ENCODE assay signal across 15 cellular contexts in genomic region chr2:163655672-163656071, GRCh38.
"Had no signal": no experiment of that assay in that cellular context is flagged by ENCODE, and none has a peak within 500 bp of the region (broad histone marks: within the 10 kb centered on the region; RNA-seq: fewer than 3 reads in every experiment).

No MANE protein-coding gene starts in this region.

- H3K4me3 Mint-ChIP-seq: endodermal cell; natural killer cell treated with Interleukin-12 subunit alpha and Interleukin-12 subunit beta and Interleukin-15 and Interleukin-18, amount 100 ng/mL, for 72 hours; stimulated activated naive CD8-positive, alpha-beta T cell treated with anti-CD3 and anti-CD28 coated beads, Interleukin-15, Interleukin-2, amounts not matched to agents 100 ng/mL and 50 ng/mL, for 24 hours had no signal

- H3K27ac Mint-ChIP-seq: activated T-helper 2 cell treated with anti-CD3 and anti-CD28 coated beads, Interferon-gamma antibody, Interleukin-2, Interleukin-4, amounts not matched to agents 10 μg/mL and 5 μg/mL and 100 μg/mL, durations not matched to agents 14 hours and 24 hours and 36 hours; endodermal cell; natural killer cell treated with Interleukin-12 subunit alpha and Interleukin-12 subunit beta and Interleukin-15 and Interleukin-18, amount 100 ng/mL, for 72 hours; stimulated activated naive CD8-positive, alpha-beta T cell treated with anti-CD3 and anti-CD28 coated beads, Interleukin-15, Interleukin-2, amounts not matched to agents 100 ng/mL and 50 ng/mL, for 24 hours had no signal

- H3K36me3 ChIP-seq: adrenal gland, uterus had no signal

- H3K9me3 ChIP-seq: adrenal gland, body of pancreas, testis, uterus had no signal

- H3K4me3 ChIP-seq: adrenal gland, body of pancreas, testis, uterus had no signal

- H3K4me1 ChIP-seq: body of pancreas, testis, uterus had no signal

- H3K27me3 Mint-ChIP-seq: natural killer cell treated with Interleukin-12 subunit alpha and Interleukin-12 subunit beta and Interleukin-15 and Interleukin-18, amount 100 ng/mL, for 72 hours; stimulated activated naive CD8-positive, alpha-beta T cell treated with anti-CD3 and anti-CD28 coated beads, Interleukin-15, Interleukin-2, amounts not matched to agents 100 ng/mL and 50 ng/mL, for 24 hours had no signal

- H3K27ac ChIP-seq: body of pancreas, testis, uterus had no signal

- FAIRE-seq: TTC549 had no signal

- H3K27me3 ChIP-seq: adrenal gland, body of pancreas, testis, uterus had no signal

- DNase-seq: activated naive CD4-positive, alpha-beta T cell treated with anti-CD3 and anti-CD28 coated beads, Interleukin-2, amount 50 U/mL, for 16 hours; adrenal gland; body of pancreas; endodermal cell; foreskin fibroblast; occipital lobe; stimulated activated CD4-positive, alpha-beta T cell treated with anti-CD3 and anti-CD28 coated beads, Interleukin-12 subunit alpha, Interleukin-12 subunit beta, amount 100 ng/mL, for 4 hours; stimulated activated CD4-positive, alpha-beta T cell treated with anti-CD3 and anti-CD28 coated beads, Interleukin-2, amount 100 ng/mL, for 48 hours; T-helper 2 cell; testis; uterus had no signal

- ATAC-seq: body of pancreas; natural killer cell treated with Interleukin-12 subunit alpha and Interleukin-12 subunit beta and Interleukin-15 and Interleukin-18, amount 100 ng/mL, for 72 hours had no signal

- H3K9me3 Mint-ChIP-seq: activated T-helper 2 cell treated with anti-CD3 and anti-CD28 coated beads, Interferon-gamma antibody, Interleukin-2, Interleukin-4, amounts not matched to agents 10 μg/mL and 5 μg/mL and 100 μg/mL, durations not matched to agents 14 hours and 24 hours and 36 hours; endodermal cell had no signal

- H3K36me3 Mint-ChIP-seq: natural killer cell treated with Interleukin-12 subunit alpha and Interleukin-12 subunit beta and Interleukin-15 and Interleukin-18, amount 100 ng/mL, for 72 hours had no signal
